ENCODE assay signal across 26 cellular contexts in the genomic region with DNA sequence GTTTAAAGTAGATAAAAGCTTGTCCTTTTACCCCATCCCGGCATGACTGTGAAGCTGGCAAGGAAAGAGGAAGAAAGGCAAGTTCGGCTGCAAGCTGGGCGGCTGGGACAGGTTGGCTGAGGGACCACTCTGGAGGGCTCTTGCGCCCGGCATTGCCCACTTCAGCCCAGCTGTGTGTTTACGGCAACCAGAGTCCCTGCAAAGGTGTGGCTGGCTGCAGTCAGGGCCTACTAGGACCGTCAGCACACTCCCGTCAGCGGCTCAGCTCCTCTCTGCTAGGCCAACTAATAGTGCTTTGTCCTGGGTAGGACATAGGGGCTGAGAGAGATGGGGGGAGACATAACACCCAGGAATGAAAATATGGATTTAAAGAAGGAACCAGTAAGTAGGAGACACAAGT.
"Had no signal": no experiment of that assay in that cellular context is flagged by ENCODE, and none has a peak within 500 bp of the region (broad histone marks: within the 10 kb centered on the region; RNA-seq: fewer than 3 reads in every experiment).

No MANE protein-coding gene starts in this region.

- H3K27me3 ChIP-seq: brain microvascular endothelial cell, gastroesophageal sphincter had no signal

- H3K4me3 ChIP-seq: esophagus squamous epithelium, gastroesophageal sphincter had no signal

- H3K27ac ChIP-seq: brain microvascular endothelial cell, epithelial cell of prostate, esophagus squamous epithelium, gastroesophageal sphincter, WERI-Rb-1 had no signal

- H3K4me1 ChIP-seq: esophagus squamous epithelium, gastroesophageal sphincter had no signal

- H3K36me3 ChIP-seq: brain microvascular endothelial cell, esophagus squamous epithelium, gastroesophageal sphincter, WERI-Rb-1 had no signal

- DNase-seq: activated B cell treated with CpG ODN at 0.5 μM for 24 hours; activated CD4-positive, alpha-beta T cell treated with anti-CD3 and anti-CD28 coated beads for 48 hours; activated CD4-positive, alpha-beta T cell treated with anti-CD3 and anti-CD28 coated beads, Interleukin-2, amount 50 U/mL, for 1 hour; activated CD4-positive, alpha-beta T cell treated with anti-CD3 and anti-CD28 coated beads, Interleukin-2, amount 50 U/mL, for 48 hours; activated CD8-positive, alpha-beta memory T cell treated with anti-CD3 and anti-CD28 coated beads for 24 hours; activated CD8-positive, alpha-beta T cell treated with anti-CD3 and anti-CD28 coated beads for 36 hours; activated effector memory CD4-positive, alpha-beta T cell treated with Interleukin-2 at 50 U/mL for 16 hours; activated gamma-delta T cell treated with Interleukin-2 at 50 U/mL for 16 hours; activated naive CD4-positive, alpha-beta T cell treated with anti-CD3 and anti-CD28 coated beads, Interleukin-2, amount 50 U/mL, for 16 hours; activated naive CD4-positive, alpha-beta T cell treated with Interleukin-2 at 50 U/mL for 16 hours; activated T-cell treated with anti-CD3 and anti-CD28 coated beads, Interleukin-2, amount 50 U/mL, for 4 hours; amniotic stem cell; anterior cingulate cortex; brain microvascular endothelial cell; cortex of kidney; dermis blood vessel endothelial cell; effector CD8-positive, alpha-beta T cell; esophagus squamous epithelium; foreskin melanocyte; glutamatergic neuron; T-helper 1 cell; T-helper 17 cell; T1000; WERI-Rb-1 had no signal
